In the genomic region with DNA sequence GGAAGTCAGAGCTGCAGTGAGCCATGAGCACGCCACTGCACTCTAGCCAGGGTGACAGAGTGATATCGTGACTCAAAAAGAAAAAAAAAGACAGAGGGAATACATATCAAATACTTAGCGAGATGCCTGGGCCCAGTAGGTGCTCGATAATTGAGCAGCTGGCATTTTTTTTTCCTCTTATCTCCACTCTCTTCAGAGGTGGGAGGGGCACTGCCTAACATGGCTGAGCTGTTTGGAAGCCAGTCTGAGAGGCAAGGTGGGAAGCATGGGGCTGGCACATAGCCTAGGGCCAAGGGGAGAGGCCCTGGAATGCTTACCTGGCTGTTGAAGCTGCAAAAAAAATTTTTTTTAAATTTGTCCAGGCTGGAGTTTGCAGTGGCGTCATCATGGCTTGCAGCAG, we compare ENCODE assay signal across 17 cellular contexts. TPM values are rescaled to one million over a fixed set of nuclear protein-coding genes. Genes with fewer than 3 reads are reported as not detected.
DNase-seq lines count a peak whose midpoint lies in the region; ATAC-seq, FAIRE-seq and TF ChIP-seq lines count a peak whose summit lies in the region.
"Had no signal": no experiment of that assay in that cellular context is flagged by ENCODE, and none has a peak within 500 bp of the region (broad histone marks: within the 10 kb centered on the region; RNA-seq: fewer than 3 reads in every experiment).

No MANE protein-coding gene starts in this region.

- no peak for FAIRE-seq in bronchial epithelial cell (lab: Jason Lieb, UNC)
- FAIRE-seq: A549 had no signal

- POLR2A ChIA-PET in SK-N-SH (lab: Yijun Ruan, JAX) = no interaction called here
- POLR2A ChIA-PET in HEK293 (lab: Yijun Ruan, JAX) = no interaction called here
- POLR2A ChIA-PET in PC-3 (lab: Charles Lee; ENCODE audit: unreplicated experiment) = interaction anchor here (0.6 kb wide), 1 partner anchor 8 kb away, joined by 3 read pairs; no protein-coding TSS in a partner anchor

- CTCF ChIA-PET in SK-N-SH (lab: Yijun Ruan, JAX) (interaction anchor here (0.6 to 5.2 kb wide), 9 partner anchors 9 to 151 kb away, joined by 3 to 35 read pairs (median 3); a partner anchor contains a TSS), HEK293 (lab: Yijun Ruan, JAX) (interaction anchor here (0.6 to 4.0 kb wide), 6 partner anchors 19 to 209 kb away, joined by 3 to 24 read pairs (median 4); no protein-coding TSS in a partner anchor), PC-3 (lab: Charles Lee) (no interaction called here)

- no peaks in the 10 kb centered on the region for H3K9me2 ChIP-seq in SK-N-SH
- no peaks in the 10 kb centered on the region for H3K9me2 ChIP-seq in PC-3 (replicated peaks; ENCODE audit: low read length)

- H3K4me1 ChIP-seq in SK-N-SH (ENCODE audit: control insufficient read depth in 1 of 2, insufficient read depth in 2 of 2, low read depth in 1 of 2, low read length in 1 of 2) = peaks cover 24 to 31% of the 10 kb centered on the region in 2 experiments; a peak in 3 of 4 replicates
- H3K4me1 ChIP-seq in HEK293 (ENCODE audit: control insufficient read depth, insufficient read depth, low read length) = peaks cover 4% of the 10 kb centered on the region; the same call in 1 of the 2 replicates
- H3K4me1 ChIP-seq in PC-3 (ENCODE audit: insufficient read depth, low read length) = 0 out of 2 replicates have a peak, but pooled peaks cover 7% of the 10 kb centered on the region
- H3K4me1 ChIP-seq: A549 had no signal

- H2AFZ ChIP-seq in SK-N-SH (ENCODE audit: low read depth) (no peak overlapping the region), PC-3 (ENCODE audit: low read length) (no peak overlapping the region)
- H2AFZ ChIP-seq: neural progenitor cell had no signal

- H3F3A ChIP-seq in SK-N-SH (replicated peaks; ENCODE audit: insufficient read depth) (peaks cover 16% of the 10 kb centered on the region), PC-3 (ENCODE audit: low read length, unreplicated experiment) (no peaks in the 10 kb centered on the region)

- H3K9ac ChIP-seq in SK-N-SH (no peak overlapping the region), PC-3 (ENCODE audit: low read length) (no peak overlapping the region)
- H3K9ac ChIP-seq: neural progenitor cell had no signal

- WGBS in SK-N-SH (ENCODE audit: low lambda C conversion rate) = 87% methylated on average over 5 of the region's 5 CpGs

- H4K20me1 ChIP-seq in SK-N-SH (ENCODE audit: insufficient read depth) (no peaks in the 10 kb centered on the region), PC-3 (ENCODE audit: low read length) (no peaks in the 10 kb centered on the region)

- ATAC-seq in SK-N-SH treated with all-trans-retinoic acid at 6 μM for 48 hours = no peak
- ATAC-seq in PC-3 = no peak
- ATAC-seq: A549; stimulated activated effector memory CD8-positive, alpha-beta T cell treated with anti-CD3 and anti-CD28 coated beads, Interleukin-12 subunit alpha, Interleukin-12 subunit beta, amount 100 ng/mL, for 72 hours had no signal

- H3K4me3 ChIP-seq in SK-N-SH (ENCODE audit: low read depth in 2 of 2, low read length in 1 of 2) (no peak overlapping the region), HEK293 (ENCODE audit: low read depth, low read length) (no peak overlapping the region), bronchial epithelial cell (ENCODE audit: low read depth, low read length) (no peak overlapping the region), PC-3 (ENCODE audit: low read length) (no peak overlapping the region)
- H3K4me3 ChIP-seq: A549, coronary artery, neural progenitor cell had no signal

- H3K9me3 ChIP-seq in SK-N-SH (no peaks in the 10 kb centered on the region), HEK293 (ENCODE audit: control insufficient read depth, insufficient read depth, low read depth, low read length) (no peaks in the 10 kb centered on the region), PC-3 (ENCODE audit: low read length) (no peaks in the 10 kb centered on the region)
- H3K9me3 ChIP-seq: A549 had no signal

- intact Hi-C loops in PC-3 (cut with micrococcal nuclease) = no loop called here

- H3K36me3 ChIP-seq in SK-N-SH (replicated peaks in 1 of 2; ENCODE audit: control insufficient read depth in 1 of 2, insufficient read depth in 2 of 2, low read length in 1 of 2) (no peaks in the 10 kb centered on the region), HEK293 (ENCODE audit: control insufficient read depth in 2 of 2, insufficient read depth in 1 of 2, low read length in 2 of 2) (peaks cover 0 to 5% of the 10 kb centered on the region in 2 experiments; a peak in 2 of 3 replicates), bronchial epithelial cell (ENCODE audit: control insufficient read depth, insufficient read depth, low read length) (no peaks in the 10 kb centered on the region), PC-3 (ENCODE audit: low read depth, low read length) (no peaks in the 10 kb centered on the region)
- H3K36me3 ChIP-seq: neural progenitor cell had no signal

- no TSS peak for BruUV-seq in PC-3 (replicated peaks; lab: Mats Ljungman, UMichigan)

- H3K27ac ChIP-seq in SK-N-SH (ENCODE audit: low read depth in 2 of 2, low read length in 1 of 2) (no peak overlapping the region), HEK293 (ENCODE audit: extremely low read depth, low read depth, low read length) (no peak overlapping the region), PC-3 (ENCODE audit: low read length) (no peak overlapping the region)
- H3K27ac ChIP-seq: A549, neural progenitor cell had no signal

- H3K4me2 ChIP-seq in SK-N-SH = no peak overlapping the region
- no peak overlapping the region for H3K4me2 ChIP-seq in PC-3 (ENCODE audit: low read length)
- H3K4me2 ChIP-seq: A549, neural progenitor cell had no signal

- TF ChIP-seq CTCF in SK-N-SH (IDR thresholded peaks at IDR 0.05) = no peak
- no peak for TF ChIP-seq CTCF in HEK293 (tag by site-specific recombination; IDR thresholded peaks at IDR 0.05)
- TF ChIP-seq CTCF in bronchial epithelial cell (IDR thresholded peaks at IDR 0.05; ENCODE audit: insufficient read depth, low read length, severe bottlenecking) = no peak
- no peak for TF ChIP-seq CTCF in PC-3 (conservative IDR thresholded peaks at IDR 0.05; ENCODE audit: low read depth, low read length)

- H3K79me2 ChIP-seq in SK-N-SH (ENCODE audit: insufficient read depth) (peaks cover 6% of the 10 kb centered on the region; the same call in 1 of the 2 replicates), PC-3 (ENCODE audit: low read length) (no peaks in the 10 kb centered on the region)

- H3K27me3 ChIP-seq in SK-N-SH (ENCODE audit: insufficient read depth) = no peaks in the 10 kb centered on the region
- H3K27me3 ChIP-seq in bronchial epithelial cell (ENCODE audit: control insufficient read depth, insufficient read depth, low read length) = no peaks in the 10 kb centered on the region
- H3K27me3 ChIP-seq in PC-3 (ENCODE audit: low read length) = no peaks in the 10 kb centered on the region
- H3K27me3 ChIP-seq: neural progenitor cell had no signal

- no peak for TF ChIP-seq RAD21 in SK-N-SH (IDR thresholded peaks at IDR 0.05; ENCODE audit: low read length)

- DNase-seq in SK-N-SH (peak; percentile 27), bronchial epithelial cell (ENCODE audit: low read depth) (peak; percentile 78), mucosa of gallbladder (ENCODE audit: low spot score) (peak; percentile 37), PC-3 (no peak), NCI-H128 (lab: John Stamatoyannopoulos, UW; ENCODE audit: unreplicated experiment) (no peak), dermis blood vessel endothelial cell (no peak)
- DNase-seq: activated CD4-positive, alpha-beta T cell treated with anti-CD3 and anti-CD28 coated beads for 1 hour; C1 segment of cervical spinal cord; DMS153; NCI-H226; SHP77 had no signal

- TF ChIP-seq EP300 in SK-N-SH (IDR thresholded peaks at IDR 0.05; ENCODE audit: borderline replicate concordance in 1 of 2, low read depth in 1 of 2, low read length in 1 of 2) = no peak

TF ChIP-seq in SK-N-SH, 30 proteins besides CTCF, POLR2A, EP300 and RAD21:
- no peak for TF ChIP-seq MEF2A (IDR thresholded peaks at IDR 0.05; ENCODE audit: borderline replicate concordance, low read depth)
- 0 out of 2 replicates have a peak, but pooled peaks have one; percentile 20 for TF ChIP-seq GATA2 (CRISPR knock-in tag; IDR thresholded peaks at IDR 0.05)

TF ChIP-seq in SK-N-SH treated with all-trans-retinoic acid at 6 μM for 48 hours, 23 proteins besides CTCF, POLR2A, EP300 and RAD21 (continues in another document):
- no peak for TF ChIP-seq RARB (CRISPR knock-in tag; IDR thresholded peaks at IDR 0.05)

TF ChIP-seq in HEK293, 187 proteins besides CTCF, POLR2A, EP300 and RAD21:
- TF ChIP-seq ZNF624 (tag by site-specific recombination; IDR thresholded peaks at IDR 0.05) = no peak
- peak; percentile 35; the same call in 1 of the 2 replicates for TF ChIP-seq FEZF1 (tag by site-specific recombination; IDR thresholded peaks at IDR 0.05)

RNA-seq across cellular contexts. Expression of a gene that starts 38.4 kb away (rescaled TPM):
- polyA plus RNA-seq in SK-N-SH (2012; rRNA removed) = 3.8 and 6.4 TPM in 2 replicates
- polyA plus RNA-seq in SK-N-SH (2012; cell fraction: cytosol; rRNA removed) = 2.1 and 3.1 TPM in 2 replicates
- polyA plus RNA-seq in SK-N-SH (2012; cell fraction: nucleus; rRNA removed) = 13.7 and 15.5 TPM in 2 replicates
- total RNA-seq in bronchial epithelial cell = 0.64 and 1.3 TPM in 2 replicates
- total RNA-seq in mucosa of gallbladder = 20.8 TPM
- total RNA-seq in PC-3 (2014; rRNA removed) = 2.0 and 4.4 TPM in 2 replicates
- 117 and 120 TPM in 2 replicates for total RNA-seq in dermis blood vessel endothelial cell

RNA-seq across cellular contexts. Expression of a gene that starts 51.5 kb away (rescaled TPM):
- polyA plus RNA-seq in SK-N-SH (2012; rRNA removed) = 58.1 and 59.2 TPM in 2 replicates
- polyA plus RNA-seq in SK-N-SH (2012; cell fraction: cytosol; rRNA removed) = 39.2 and 51.0 TPM in 2 replicates
- polyA plus RNA-seq in SK-N-SH (2012; cell fraction: nucleus; rRNA removed) = 34.5 and 38.7 TPM in 2 replicates
- total RNA-seq in bronchial epithelial cell = 54.4 and 69.0 TPM in 2 replicates
- 31.8 TPM for total RNA-seq in mucosa of gallbladder
- 45.7 and 58.6 TPM in 2 replicates for total RNA-seq in PC-3 (2014; rRNA removed)
- total RNA-seq in dermis blood vessel endothelial cell = 43.5 and 77.1 TPM in 2 replicates

Comparison
In these comparisons a context has a peak if more than half of its experiments do, and no peak if none do; other contexts are left out.
1. DNase-seq: peak in SK-N-SH (single experiment), bronchial epithelial cell (single experiment) and mucosa of gallbladder (single experiment); none in PC-3 (single experiment), NCI-H128 (single experiment) and dermis blood vessel endothelial cell (single experiment).